In genomic region chr6:22042713-22043112, GRCh38 we compare ENCODE assay signal across 11 cellular contexts.
A peak's percentile ranks its signal among the peaks of the same experiment; 100 is the strongest.
DNase-seq lines count a peak whose midpoint lies in the region; ATAC-seq and TF ChIP-seq lines count a peak whose summit lies in the region.
"Had no signal": no experiment of that assay in that cellular context is flagged by ENCODE, and none has a peak within 500 bp of the region (broad histone marks: within the 10 kb centered on the region; RNA-seq: fewer than 3 reads in every experiment).

No MANE protein-coding gene starts in this region.

- ATAC-seq in HG02981 (IDR thresholded peaks at IDR 0.05; ENCODE audit: unreplicated experiment), result no peak
- no peak for ATAC-seq in GM19328 (IDR thresholded peaks at IDR 0.05; ENCODE audit: unreplicated experiment)
- ATAC-seq in naive thymus-derived CD4-positive, alpha-beta T cell, result no peak

- H3K4me1 Mint-ChIP-seq in naive thymus-derived CD4-positive, alpha-beta T cell, result peaks cover 2 to 22% (median 6%) of the 10 kb centered on the region in 7 donors
- no peaks in the 10 kb centered on the region for H3K4me1 Mint-ChIP-seq in immature natural killer cell

- peak overlapping the region in 1 of 9 donors; percentile 26 for H3K27ac Mint-ChIP-seq in naive thymus-derived CD4-positive, alpha-beta T cell
- no peak overlapping the region for H3K27ac Mint-ChIP-seq in immature natural killer cell

- H3K4me1 ChIP-seq in left ventricle myocardium inferior, result peaks cover 31% of the 10 kb centered on the region
- H3K4me1 ChIP-seq in sigmoid colon, result peaks cover 0 to 27% (median 16%) of the 10 kb centered on the region in 4 donors
- no peaks in the 10 kb centered on the region for H3K4me1 ChIP-seq in naive thymus-derived CD4-positive, alpha-beta T cell (ENCODE audit: control insufficient read depth in 2 of 2, insufficient read depth in 2 of 2, low read length in 2 of 2)

- H3K27me3 ChIP-seq in left ventricle myocardium inferior (ENCODE audit: low read depth) (no peaks in the 10 kb centered on the region), sigmoid colon (no peaks in the 10 kb centered on the region)
- no peaks in the 10 kb centered on the region for H3K27me3 ChIP-seq in naive thymus-derived CD4-positive, alpha-beta T cell (ENCODE audit: control insufficient read depth in 2 of 2, insufficient read depth in 2 of 2, low read length in 2 of 2)

- POLR2A ChIA-PET in naive thymus-derived CD4-positive, alpha-beta T cell (lab: Charles Lee), result no interaction called here

- H3K9me3 Mint-ChIP-seq in naive thymus-derived CD4-positive, alpha-beta T cell, result peaks cover 1 to 23% (median 10%) of the 10 kb centered on the region in 11 donors
- peaks cover 0 to 12% (median 7%) of the 10 kb centered on the region in 6 donors for H3K9me3 Mint-ChIP-seq in immature natural killer cell

- DNase-seq in AG20443 (ENCODE audit: low spot score) (peak; percentile 15), astrocyte of the hippocampus (ENCODE audit: low read depth, low spot score) (peak; percentile 50), left ventricle myocardium inferior (peak; percentile 30), sigmoid colon (no peak), immature natural killer cell (no peak)
- DNase-seq in naive thymus-derived CD4-positive, alpha-beta T cell, result no peak
- DNase-seq: activated gamma-delta T cell treated with Interleukin-2 at 50 U/mL for 16 hours, erythroblast had no signal

- peak overlapping the region; percentile 47 for H3K4me3 ChIP-seq in left ventricle myocardium inferior
- H3K4me3 ChIP-seq in sigmoid colon, result no peak overlapping the region
- no peak overlapping the region for H3K4me3 ChIP-seq in naive thymus-derived CD4-positive, alpha-beta T cell (ENCODE audit: low read length)

- no peak for TF ChIP-seq EP300 in sigmoid colon (IDR thresholded peaks at IDR 0.05)

- H3K27ac ChIP-seq in left ventricle myocardium inferior (replicated peaks), result peak overlapping the region; percentile 81
- peak overlapping the region; percentile 58 to 70 (median 64) for H3K27ac ChIP-seq in sigmoid colon
- H3K27ac ChIP-seq in naive thymus-derived CD4-positive, alpha-beta T cell (ENCODE audit: low read depth, low read length), result no peak overlapping the region
- H3K27ac ChIP-seq: HL-60 had no signal

- H3K36me3 ChIP-seq in left ventricle myocardium inferior (no peaks in the 10 kb centered on the region), sigmoid colon (no peaks in the 10 kb centered on the region)
- no peaks in the 10 kb centered on the region for H3K36me3 ChIP-seq in naive thymus-derived CD4-positive, alpha-beta T cell (ENCODE audit: control insufficient read depth in 2 of 3, insufficient read depth in 3 of 3, low read length in 3 of 3)

- TF ChIP-seq CTCF in left ventricle myocardium inferior (IDR thresholded peaks at IDR 0.05; ENCODE audit: borderline replicate concordance) (no peak), sigmoid colon (IDR thresholded peaks at IDR 0.05) (no peak)

- peaks cover 0 to 4% (median 2%) of the 10 kb centered on the region in 5 donors for H3K36me3 Mint-ChIP-seq in naive thymus-derived CD4-positive, alpha-beta T cell
- no peaks in the 10 kb centered on the region for H3K36me3 Mint-ChIP-seq in immature natural killer cell

- no peak overlapping the region for H3K4me3 Mint-ChIP-seq in naive thymus-derived CD4-positive, alpha-beta T cell
- H3K4me3 Mint-ChIP-seq in immature natural killer cell, result no peak overlapping the region

- CTCF ChIA-PET in naive thymus-derived CD4-positive, alpha-beta T cell (lab: Charles Lee), result interaction anchor here (0.7 kb wide), 1 partner anchor 30 kb away, joined by 4 read pairs; no protein-coding TSS in a partner anchor

- peaks cover 0 to 6% (median 1%) of the 10 kb centered on the region in 5 donors for H3K27me3 Mint-ChIP-seq in naive thymus-derived CD4-positive, alpha-beta T cell
- peaks cover 0 to 2% (median 2%) of the 10 kb centered on the region in 3 donors for H3K27me3 Mint-ChIP-seq in immature natural killer cell (ENCODE audit: low read depth in 3 of 3)

- H3K9me3 ChIP-seq in left ventricle myocardium inferior (replicated peaks) (peaks cover 20% of the 10 kb centered on the region), sigmoid colon (peaks cover 0 to 2% (median 0%) of the 10 kb centered on the region in 4 donors)
- H3K9me3 ChIP-seq in naive thymus-derived CD4-positive, alpha-beta T cell (ENCODE audit: control insufficient read depth in 2 of 3, low read length in 3 of 3), result no peaks in the 10 kb centered on the region

- TF ChIP-seq POLR2A in sigmoid colon (IDR thresholded peaks at IDR 0.05), result no peak

- intact Hi-C loops in left ventricle myocardium inferior (cut with micrococcal nuclease) (no loop called here), sigmoid colon (cut with DNase I) (no loop called here)
- intact Hi-C loops in naive thymus-derived CD4-positive, alpha-beta T cell (cut with micrococcal nuclease), result no loop called here

Comparison
In these comparisons a context has a peak if more than half of its experiments do, and no peak if none do; other contexts are left out.
1. DNase-seq: peak in AG20443 (single experiment), astrocyte of the hippocampus (single experiment) and left ventricle myocardium inferior (single experiment); none in sigmoid colon (single experiment), naive thymus-derived CD4-positive, alpha-beta T cell (0 of 9) and immature natural killer cell (0 of 3).